In the genomic region with DNA sequence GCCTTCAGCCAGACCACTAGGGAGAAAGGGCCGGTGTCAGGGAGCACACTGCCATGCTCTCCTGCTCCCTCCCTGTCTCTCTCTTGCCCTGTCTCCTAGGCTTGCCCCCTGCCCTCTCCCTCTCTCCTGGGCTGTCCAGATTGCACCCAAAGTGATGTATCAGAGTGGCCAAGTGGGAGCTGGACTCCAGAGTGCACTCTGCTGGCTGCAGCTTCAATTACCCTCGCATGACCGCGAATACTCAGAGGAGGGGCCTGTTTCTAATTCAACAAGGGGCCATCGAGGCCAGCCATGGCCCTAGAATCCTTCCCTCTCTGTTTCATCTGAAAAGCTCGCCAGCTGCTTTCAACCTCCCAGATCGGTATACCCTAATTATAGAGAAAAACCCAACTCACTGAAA, we compare ENCODE assay signal across 22 cellular contexts.
DNase-seq lines count a peak whose midpoint lies in the region; ATAC-seq, FAIRE-seq and TF ChIP-seq lines count a peak whose summit lies in the region.
"Had no signal": no experiment of that assay in that cellular context is flagged by ENCODE, and none has a peak within 500 bp of the region (broad histone marks: within the 10 kb centered on the region; RNA-seq: fewer than 3 reads in every experiment).

No MANE protein-coding gene starts in this region.

- POLR2A ChIA-PET in A673 (lab: Charles Lee; ENCODE audit: low non-redundant PET), result no interaction called here
- POLR2A ChIA-PET in HCT116 (lab: Charles Lee), result no interaction called here
- POLR2A ChIA-PET in H1 (lab: Charles Lee; ENCODE audit: partially characterized antibody), result no interaction called here

- H2BK12ac ChIP-seq in H1 (ENCODE audit: low read depth, low read length), result peak overlapping the region; percentile 75; the same call in 1 of the 2 replicates
- H2BK12ac ChIP-seq in neuronal stem cell (ENCODE audit: low read length), result no peak overlapping the region

- no peak overlapping the region for H3K4me3 ChIP-seq in A673 (ENCODE audit: low read depth, low read length, poor library complexity, severe bottlenecking)
- no peak overlapping the region for H3K4me3 ChIP-seq in HCT116 (replicated peaks in 1 of 2; ENCODE audit: low read depth in 1 of 2, low read length in 2 of 2)
- H3K4me3 ChIP-seq in H1 (ENCODE audit: extremely low read depth in 1 of 4, insufficient read depth in 2 of 4, low read depth in 3 of 4, low read length in 4 of 4), result no peak overlapping the region
- H3K4me3 ChIP-seq in neuronal stem cell (ENCODE audit: low read length in 2 of 2), result no peak overlapping the region
- H3K4me3 ChIP-seq: A549; BLaER1 treated with 17β-estradiol and CSF1 and Interleukin-3, amounts not matched to agents 10 nM and 100 nM; SK-N-MC had no signal

- H4K91ac ChIP-seq in H1 (replicated peaks; ENCODE audit: insufficient read length, low read length) (no peak overlapping the region), neuronal stem cell (ENCODE audit: low read depth, low read length, poor library complexity) (no peak overlapping the region)

- no peaks in the 10 kb centered on the region for H3K9me3 ChIP-seq in A673 (ENCODE audit: low read depth, low read length, poor library complexity, severe bottlenecking)
- no peaks in the 10 kb centered on the region for H3K9me3 ChIP-seq in HCT116 (ENCODE audit: control insufficient read depth in 1 of 2, insufficient read depth in 1 of 2, low read depth in 1 of 2, low read length in 2 of 2)
- H3K9me3 ChIP-seq in H1 (ENCODE audit: insufficient read depth in 2 of 2, low read depth in 1 of 2, low read length in 1 of 2), result no peaks in the 10 kb centered on the region
- peaks cover 0 to 2% of the 10 kb centered on the region in 2 donors for H3K9me3 ChIP-seq in neuronal stem cell (replicated peaks in 1 of 2; ENCODE audit: control insufficient read depth in 2 of 2, insufficient read depth in 1 of 2, low read depth in 1 of 2, low read length in 2 of 2)

- no peaks in the 10 kb centered on the region; the same call in 1 of the 2 replicates for H3K79me1 ChIP-seq in H1 (ENCODE audit: low read depth, low read length)
- H3K79me1 ChIP-seq in neuronal stem cell (ENCODE audit: low read depth, low read length), result no peaks in the 10 kb centered on the region

- no peak overlapping the region for H4K5ac ChIP-seq in H1 (ENCODE audit: insufficient read length, low read depth, low read length)

- H3K18ac ChIP-seq in H1 (ENCODE audit: extremely low read depth, low read length) (no peak overlapping the region; the same call in 1 of the 2 replicates), neuronal stem cell (ENCODE audit: low read length) (peak overlapping the region; percentile 78)

- no peak overlapping the region for H3K9ac ChIP-seq in HCT116 (ENCODE audit: low read length)
- H3K9ac ChIP-seq in H1 (replicated peaks in 1 of 4; ENCODE audit: extremely low read depth in 1 of 4, low read depth in 3 of 4, low read length in 3 of 4), result no peak overlapping the region
- no peak overlapping the region for H3K9ac ChIP-seq in neuronal stem cell (ENCODE audit: low read depth, low read length, poor library complexity)
- H3K9ac ChIP-seq: BLaER1 treated with 17β-estradiol and CSF1 and Interleukin-3, amounts not matched to agents 10 nM and 100 nM had no signal

- H3K79me2 ChIP-seq in HCT116 (ENCODE audit: insufficient read depth, low read length) (no peaks in the 10 kb centered on the region), H1 (ENCODE audit: control insufficient read depth in 1 of 2, insufficient read depth in 2 of 2, low read length in 2 of 2) (no peaks in the 10 kb centered on the region)

- H3K14ac ChIP-seq in H1 (ENCODE audit: insufficient read length) (no peak overlapping the region), neuronal stem cell (ENCODE audit: low read length) (no peak overlapping the region)

- TF ChIP-seq RAD21 in HCT116 (IDR thresholded peaks at IDR 0.05; ENCODE audit: low read depth) (no peak), H1 (IDR thresholded peaks at IDR 0.05 in 1 of 2, conservative IDR thresholded peaks at IDR 0.05 in 1 of 2; ENCODE audit: low read depth in 2 of 2, low read length in 2 of 2) (peak; percentile 34 to 52)

- TF ChIP-seq POLR2A in HCT116 (IDR thresholded peaks at IDR 0.05; ENCODE audit: borderline replicate concordance, extremely low read depth, insufficient read depth, insufficient read length) (no peak), H1 (IDR thresholded peaks at IDR 0.05; ENCODE audit: control extremely low read depth in 1 of 2, low read depth in 2 of 2, low read length in 2 of 2) (no peak)

- H2AK5ac ChIP-seq in H1 (ENCODE audit: low read depth, low read length) (peak overlapping the region; percentile 89), neuronal stem cell (ENCODE audit: low read depth, low read length) (no peak overlapping the region)

- H3K27me3 ChIP-seq in A673 (replicated peaks; ENCODE audit: insufficient read depth, low read depth, low read length, poor library complexity), result peaks cover 7% of the 10 kb centered on the region
- H3K27me3 ChIP-seq in HCT116 (ENCODE audit: insufficient read depth, low read length), result peaks cover 38% of the 10 kb centered on the region; the same call in 1 of the 2 replicates
- H3K27me3 ChIP-seq in H1 (replicated peaks in 1 of 4; ENCODE audit: control insufficient read depth in 3 of 4, extremely low read depth in 1 of 4, insufficient read depth in 3 of 4, low read length in 3 of 4), result peaks cover 1 to 8% (median 7%) of the 10 kb centered on the region in 4 experiments
- peaks cover 0 to 32% (median 7%) of the 10 kb centered on the region in 3 experiments for H3K27me3 ChIP-seq in neuronal stem cell (ENCODE audit: control insufficient read depth in 3 of 3, insufficient read depth in 3 of 3, low read depth in 1 of 3, low read length in 3 of 3)

- 86% methylated on average over 7 of the region's 7 CpGs; no CpG with 5 or more reads in 1 of the 2 experiments for WGBS in H1 (ENCODE audit: extremely low coverage in 1 of 2, insufficient coverage in 1 of 2, insufficient read length in 1 of 2, insufficient replicate concordance in 2 of 2, low coverage in 1 of 2, low lambda C conversion rate in 2 of 2, missing lambda C conversion rate in 1 of 2), 2 experiments
- WGBS in neuronal stem cell (ENCODE audit: extremely low coverage in 2 of 2, insufficient read length in 2 of 2, insufficient replicate concordance in 1 of 2), 2 donors, result no CpG with 5 or more reads among the region's 7 CpGs

- H3K36me3 ChIP-seq in A673 (ENCODE audit: insufficient read depth, low read length, poor library complexity, severe bottlenecking), result no peaks in the 10 kb centered on the region
- H3K36me3 ChIP-seq in HCT116 (ENCODE audit: control insufficient read depth in 1 of 2, insufficient read depth in 2 of 2, low read length in 2 of 2), result no peaks in the 10 kb centered on the region
- no peaks in the 10 kb centered on the region for H3K36me3 ChIP-seq in H1 (ENCODE audit: control insufficient read depth in 2 of 4, insufficient read depth in 4 of 4, low read length in 3 of 4)
- H3K36me3 ChIP-seq in neuronal stem cell (replicated peaks in 1 of 2; ENCODE audit: control insufficient read depth in 2 of 2, insufficient read depth in 2 of 2, low read length in 2 of 2), result no peaks in the 10 kb centered on the region
- H3K36me3 ChIP-seq: BLaER1 treated with 17β-estradiol and CSF1 and Interleukin-3, amounts not matched to agents 10 nM and 100 nM had no signal

- BruUV-seq in A673 (replicated peaks; lab: Mats Ljungman, UMichigan), result no TSS peak
- no TSS peak for BruUV-seq in HCT116 (replicated peaks; lab: Mats Ljungman, UMichigan)

- intact Hi-C loops in A673 (cut with micrococcal nuclease; ENCODE audit: unreplicated experiment), result loop anchor here (10.0 kb wide), 1 partner anchor 204 kb away; no protein-coding TSS in a partner anchor
- intact Hi-C loops in HCT116 (cut with micrococcal nuclease), result loop anchor here (10.0 kb wide), 3 partner anchors 204 to 954 kb away; no protein-coding TSS in a partner anchor

- H3K4me1 ChIP-seq in A673 (ENCODE audit: insufficient read depth, low read length, poor library complexity, severe bottlenecking) (no peaks in the 10 kb centered on the region), HCT116 (ENCODE audit: control insufficient read depth in 1 of 2, insufficient read depth in 2 of 2, low read length in 2 of 2) (peaks cover under 1 to 2% of the 10 kb centered on the region in 2 experiments; a peak in 3 of 4 replicates), H1 (replicated peaks in 1 of 4; ENCODE audit: control insufficient read depth in 3 of 4, insufficient read depth in 4 of 4, low read length in 3 of 4) (peaks cover 0 to 3% (median 1%) of the 10 kb centered on the region in 4 experiments; a peak in 4 of 7 replicates), neuronal stem cell (ENCODE audit: control insufficient read depth in 2 of 2, insufficient read depth in 1 of 2, low read depth in 1 of 2, low read length in 2 of 2) (peaks cover 0 to 2% of the 10 kb centered on the region in 2 donors)

- H2AFZ ChIP-seq in HCT116 (ENCODE audit: low read depth, low read length, poor library complexity, severe bottlenecking), result no peak overlapping the region
- H2AFZ ChIP-seq in H1 (ENCODE audit: low read length), result no peak overlapping the region
- no peak overlapping the region for H2AFZ ChIP-seq in neuronal stem cell (ENCODE audit: low read length)

- ATAC-seq in HCT116, result peak; percentile 69
- ATAC-seq in GM18868 (IDR thresholded peaks at IDR 0.05; ENCODE audit: unreplicated experiment), result no peak
- ATAC-seq: CD8-positive, alpha-beta T cell had no signal

- H2BK5ac ChIP-seq in H1 (ENCODE audit: low read depth, low read length) (no peak overlapping the region), neuronal stem cell (ENCODE audit: low read length) (no peak overlapping the region)

- H3K56ac ChIP-seq in H1 (replicated peaks; ENCODE audit: insufficient read length, low read depth, low read length), result no peak overlapping the region

- 0 out of 2 replicates have a peak, but pooled peaks have one; percentile 9 for TF ChIP-seq CTCF in A673 (conservative IDR thresholded peaks at IDR 0.05; ENCODE audit: low read depth, low read length)
- TF ChIP-seq CTCF in HCT116 (IDR thresholded peaks at IDR 0.05 in 2 of 3, conservative IDR thresholded peaks at IDR 0.05 in 1 of 3; ENCODE audit: borderline replicate concordance in 1 of 3, insufficient read depth in 1 of 3, low read depth in 2 of 3, low read length in 2 of 3), result peak in 2 of 3 experiments; percentile 27 to 38; a peak in 3 of 6 replicates
- peak; percentile 31 to 50 (median 48) for TF ChIP-seq CTCF in H1 (IDR thresholded peaks at IDR 0.05; ENCODE audit: control extremely low read depth in 1 of 3, insufficient read depth in 1 of 3, low read depth in 1 of 3, low read length in 3 of 3)

- no peak for FAIRE-seq in H1 (lab: Jason Lieb, UNC)
- FAIRE-seq: A549, GM12891, H54 had no signal

- H3K4me2 ChIP-seq in HCT116 (ENCODE audit: low read length), result no peak overlapping the region
- no peak overlapping the region for H3K4me2 ChIP-seq in H1 (ENCODE audit: insufficient read depth in 1 of 2, low read depth in 2 of 2, low read length in 2 of 2)
- no peak overlapping the region for H3K4me2 ChIP-seq in neuronal stem cell (ENCODE audit: insufficient read depth, low read length, poor library complexity, severe bottlenecking)
- H3K4me2 ChIP-seq: A549; BLaER1 treated with 17β-estradiol and CSF1 and Interleukin-3, amounts not matched to agents 10 nM and 100 nM had no signal

- no peak overlapping the region for H3K27ac ChIP-seq in A673 (ENCODE audit: low read depth, low read length, poor library complexity, severe bottlenecking)
- H3K27ac ChIP-seq in HCT116 (ENCODE audit: low read depth, low read length), result no peak overlapping the region
- no peak overlapping the region for H3K27ac ChIP-seq in H1 (ENCODE audit: low read depth, low read length)
- H3K27ac ChIP-seq in neuronal stem cell (replicated peaks; ENCODE audit: low read length), result no peak overlapping the region
- H3K27ac ChIP-seq: A549; BLaER1 treated with 17β-estradiol and CSF1 and Interleukin-3, amounts not matched to agents 10 nM and 100 nM; SK-N-MC had no signal

- H3K9me2 ChIP-seq in HCT116 (ENCODE audit: insufficient read depth), result no peaks in the 10 kb centered on the region

- H4K8ac ChIP-seq in H1 (ENCODE audit: extremely low read depth, insufficient read depth, low read length), result no peak overlapping the region
- H4K8ac ChIP-seq in neuronal stem cell (ENCODE audit: low read depth, low read length), result no peak overlapping the region

- DNase-seq in A673 (ENCODE audit: low spot score), result no peak
- no peak for DNase-seq in HCT116 (ENCODE audit: low read depth, low spot score)
- no peak for DNase-seq in H1 (ENCODE audit: low read depth in 1 of 2, low spot score in 2 of 2)
- no peak for DNase-seq in neuronal stem cell (ENCODE audit: low spot score)
- DNase-seq in activated naive CD4-positive, alpha-beta T cell treated with anti-CD3 and anti-CD28 coated beads, Interleukin-2, amount 50 U/mL, for 16 hours, result no peak
- DNase-seq in stimulated activated CD4-positive, alpha-beta T cell treated with anti-CD3 and anti-CD28 coated beads, Interleukin-2, amount 100 ng/mL, for 24 hours, result no peak
- DNase-seq: Calu3; CD8-positive, alpha-beta T cell; GF-D8; Karpas-422; NCI-H1092; NCI-H146; NCI-H2029 treated with DMSO at 0.1 percent for 48 hours; NCI-H2171; NCI-H526 treated with DMSO at 0.1 percent for 48 hours; SHP77 had no signal

- RAD21 ChIA-PET in HCT116 (lab: Charles Lee; ENCODE audit: low non-redundant PET in 1 of 2, low total read pairs in 2 of 2, uncharacterized antibody in 2 of 2, unreplicated experiment in 2 of 2), result no interaction called here

- no peak for TF ChIP-seq EP300 in H1 (IDR thresholded peaks at IDR 0.05; ENCODE audit: borderline replicate concordance in 1 of 2, low read depth in 2 of 2, low read length in 2 of 2)

- H2BK20ac ChIP-seq in H1 (ENCODE audit: low read length), result no peak overlapping the region

- H3K23ac ChIP-seq in H1 (ENCODE audit: insufficient read length), result no peak overlapping the region
- no peak overlapping the region for H3K23ac ChIP-seq in neuronal stem cell (ENCODE audit: low read depth, low read length, poor library complexity)

- H2BK15ac ChIP-seq in H1 (ENCODE audit: low read length) (peak overlapping the region; percentile 46; the same call in 1 of the 2 replicates), neuronal stem cell (ENCODE audit: low read length) (no peak overlapping the region)

- H2BK120ac ChIP-seq in H1 (replicated peaks; ENCODE audit: low read depth, low read length) (no peak overlapping the region), neuronal stem cell (ENCODE audit: low read depth, low read length) (no peak overlapping the region)

- H4K20me1 ChIP-seq in HCT116 (ENCODE audit: insufficient read depth) (no peaks in the 10 kb centered on the region), H1 (replicated peaks in 1 of 2; ENCODE audit: control insufficient read depth in 1 of 2, insufficient read depth in 2 of 2, low read length in 2 of 2) (no peaks in the 10 kb centered on the region)
- H4K20me1 ChIP-seq: BLaER1 treated with 17β-estradiol and CSF1 and Interleukin-3, amounts not matched to agents 10 nM and 100 nM had no signal

- H3K4ac ChIP-seq in H1 (replicated peaks; ENCODE audit: insufficient read length, low read depth, low read length) (no peak overlapping the region), neuronal stem cell (ENCODE audit: low read length) (no peak overlapping the region)

- CTCF ChIA-PET in A673 (lab: Charles Lee) (no interaction called here), HCT116 (lab: Charles Lee) (no interaction called here), H1 (lab: Charles Lee; ENCODE audit: partially characterized antibody) (interaction anchor here (0.8 to 3.0 kb wide), 17 partner anchors 10 to 532 kb away, joined by 3 to 11 read pairs (median 4); no protein-coding TSS in a partner anchor)

- H3K23me2 ChIP-seq in H1 (ENCODE audit: low read depth, low read length), result no peaks in the 10 kb centered on the region
